In genomic region chr3:48595075-48595525, GRCh38 we compare ENCODE assay signal across 8 cellular contexts. TPM values are rescaled to one million over a fixed set of nuclear protein-coding genes. Genes with fewer than 3 reads are reported as not detected.
A peak's percentile ranks its signal among the peaks of the same experiment; 100 is the strongest.
DNase-seq lines count a peak whose midpoint lies in the region; ATAC-seq and TF ChIP-seq lines count a peak whose summit lies in the region.

Gene COL7A1, minus strand, starts transcription at chr3:48595329. Its CDS starts 170 bp downstream, at chr3:48595159.

- WGBS in SK-N-SH (ENCODE audit: low lambda C conversion rate) = 4% methylated on average over 11 of the region's 35 CpGs
- WGBS in ovary, 3 donors = 2 to 5% (median 5%) methylated on average over 17 to 35 of the region's 35 CpGs

- no peaks in the 10 kb centered on the region for H3K27me3 ChIP-seq in SK-N-SH (ENCODE audit: insufficient read depth)
- no peaks in the 10 kb centered on the region for H3K27me3 ChIP-seq in foreskin keratinocyte
- no peaks in the 10 kb centered on the region for H3K27me3 ChIP-seq in ovary

- H3K4me3 ChIP-seq in SK-N-SH (ENCODE audit: low read depth in 2 of 2, low read length in 1 of 2) (peak within 1 kb of the TSS; percentile 31 to 54; a peak in 3 of 4 replicates), ovary (peak within 1 kb of the TSS; percentile 37)

- H3F3A ChIP-seq in SK-N-SH (replicated peaks; ENCODE audit: insufficient read depth) = peaks cover 41% of the 10 kb centered on the region

- no peak for TF ChIP-seq RAD21 in SK-N-SH (IDR thresholded peaks at IDR 0.05; ENCODE audit: low read length)

- no peaks in the 10 kb centered on the region for H3K9me2 ChIP-seq in SK-N-SH

- POLR2A ChIA-PET in SK-N-SH (lab: Yijun Ruan, JAX) = interaction anchor here (0.6 kb wide), 1 partner anchor 427 kb away, joined by 3 read pairs; no protein-coding TSS in a partner anchor

- DNase-seq in COLO668 (lab: John Stamatoyannopoulos, UW; ENCODE audit: unreplicated experiment) (peak; percentile 21), SK-N-SH (peak; percentile 80), foreskin keratinocyte (no peak), ovary (peak in 3 of 5 donors; percentile 27 to 66 (median 54)), middle frontal gyrus (ENCODE audit: extremely low spot score, low spot score) (no peak), Kasumi-1 (lab: John Stamatoyannopoulos, UW) (no peak), NCI-H2081 (lab: John Stamatoyannopoulos, UW) (no peak)

- peaks cover 30 to 36% of the 10 kb centered on the region in 2 experiments; a peak in 3 of 4 replicates for H3K4me1 ChIP-seq in SK-N-SH (ENCODE audit: control insufficient read depth in 1 of 2, insufficient read depth in 2 of 2, low read depth in 1 of 2, low read length in 1 of 2)
- H3K4me1 ChIP-seq in foreskin keratinocyte = peaks cover 22% of the 10 kb centered on the region
- peaks cover 30% of the 10 kb centered on the region for H3K4me1 ChIP-seq in ovary (ENCODE audit: insufficient read depth)

- H3K36me3 ChIP-seq in SK-N-SH (replicated peaks in 1 of 2; ENCODE audit: control insufficient read depth in 1 of 2, insufficient read depth in 2 of 2, low read length in 1 of 2) (peaks cover 0 to 11% of the 10 kb centered on the region in 2 experiments), ovary (no peaks in the 10 kb centered on the region)

- intact Hi-C loops in ovary (cut with DNase I) = no loop called here

- no peaks in the 10 kb centered on the region for H3K9me3 ChIP-seq in SK-N-SH
- H3K9me3 ChIP-seq in ovary = no peaks in the 10 kb centered on the region

- peaks cover 5% of the 10 kb centered on the region; the same call in 1 of the 2 replicates for H3K79me2 ChIP-seq in SK-N-SH (ENCODE audit: insufficient read depth)

- no peak for TF ChIP-seq CTCF in SK-N-SH (IDR thresholded peaks at IDR 0.05)
- TF ChIP-seq CTCF in foreskin keratinocyte (conservative IDR thresholded peaks at IDR 0.05) = no peak
- no peak for TF ChIP-seq CTCF in ovary (IDR thresholded peaks at IDR 0.05)

- TF ChIP-seq EP300 in SK-N-SH (IDR thresholded peaks at IDR 0.05; ENCODE audit: borderline replicate concordance in 1 of 2, low read depth in 1 of 2, low read length in 1 of 2) = no peak
- no peak for TF ChIP-seq EP300 in ovary (IDR thresholded peaks at IDR 0.05)

- CTCF ChIA-PET in SK-N-SH (lab: Yijun Ruan, JAX) = no interaction called here

- ATAC-seq in foreskin keratinocyte (no peak), GM18867 (IDR thresholded peaks at IDR 0.05; ENCODE audit: unreplicated experiment) (no peak)

- no peak for TF ChIP-seq POLR2A in ovary (IDR thresholded peaks at IDR 0.05)

- peak within 1 kb of the TSS; percentile 82 for H3K4me2 ChIP-seq in SK-N-SH

- H2AFZ ChIP-seq in SK-N-SH (ENCODE audit: low read depth) = no peak within 1 kb of the TSS

- no peaks in the 10 kb centered on the region for H4K20me1 ChIP-seq in SK-N-SH (ENCODE audit: insufficient read depth)

- H3K27ac ChIP-seq in SK-N-SH (ENCODE audit: low read depth in 2 of 2, low read length in 1 of 2) (peak within 1 kb of the TSS in 1 of 2 experiments; percentile 96; a peak in 2 of 4 replicates), foreskin keratinocyte (peak within 1 kb of the TSS; percentile 95), ovary (peak within 1 kb of the TSS in 1 of 2 donors; percentile 24)

- peak within 1 kb of the TSS; percentile 53 for H3K9ac ChIP-seq in SK-N-SH

TF ChIP-seq in SK-N-SH, 30 proteins besides CTCF, POLR2A, EP300 and RAD21:
- TF ChIP-seq RFX5 (IDR thresholded peaks at IDR 0.05; ENCODE audit: low read length) (no peak), TCF12 (IDR thresholded peaks at IDR 0.05) (no peak), SIN3A (IDR thresholded peaks at IDR 0.05; ENCODE audit: borderline replicate concordance, low read depth, low read length) (no peak), EZH2phosphoT487 (IDR thresholded peaks at IDR 0.05; ENCODE audit: borderline replicate concordance, low read depth) (no peak)

RNA-seq across cellular contexts. Expression of gene COL7A1, which starts in this region (rescaled TPM):
- polyA plus RNA-seq in SK-N-SH (2012; rRNA removed) (7.1 and 10.8 TPM in 2 replicates), foreskin keratinocyte (306 and 665 TPM in 2 replicates), ovary (10 to 100 TPM in 1 of 2 donors, 1 to 10 TPM in 1; 1.1 to 18.4 TPM)
- polyA plus RNA-seq in SK-N-SH (2012; cell fraction: cytosol; rRNA removed) = 2.2 and 2.4 TPM in 2 replicates
- polyA plus RNA-seq in SK-N-SH (2012; cell fraction: nucleus; rRNA removed) = 55.8 and 105 TPM in 2 replicates
- total RNA-seq in foreskin keratinocyte (306 and 607 TPM in 2 replicates), ovary (10 to 100 TPM in 1 of 7 donors, 1 to 10 TPM in 6; 5.1 to 13.1 (median 8.3) TPM)

Comparison
In these comparisons a context has a peak if more than half of its experiments do, and no peak if none do; other contexts are left out.
1. RNA of gene COL7A1 (total RNA-seq): 306 to 607 TPM in foreskin keratinocyte; 5.1 to 13.1 TPM in ovary; every median in the first group is over 10 times any median in the second.
2. DNase-seq: peak in COLO668 (single experiment), SK-N-SH (single experiment) and ovary (3 of 5); none in foreskin keratinocyte (0 of 2), middle frontal gyrus (single experiment), Kasumi-1 (0 of 2) and NCI-H2081 (0 of 2).